In the genomic region with DNA sequence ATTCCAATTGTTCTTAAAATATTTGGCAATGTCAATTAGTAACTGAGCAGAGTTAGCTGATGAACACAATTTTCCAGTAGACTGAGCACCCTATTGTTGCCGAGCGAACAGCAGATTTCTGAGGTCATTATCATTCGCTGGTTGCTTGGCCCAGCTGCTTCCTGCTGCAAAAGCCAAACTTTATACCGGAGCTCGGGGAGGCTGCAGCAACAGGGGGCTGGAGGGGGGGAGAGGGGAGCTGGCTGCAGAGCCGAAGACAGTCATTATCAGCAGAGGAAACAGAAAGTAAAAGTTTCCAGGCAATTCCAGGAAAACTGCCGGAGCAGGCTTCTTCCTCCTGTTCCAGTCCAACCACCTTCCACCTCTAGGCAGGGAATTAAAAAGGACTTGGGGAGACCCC, we compare ENCODE assay signal across 8 cellular contexts.
DNase-seq lines count a peak whose midpoint lies in the region; ATAC-seq and TF ChIP-seq lines count a peak whose summit lies in the region.

No MANE protein-coding gene starts in this region.

- peaks cover 10% of the 10 kb centered on the region for H3K36me3 Mint-ChIP-seq in brain
- H3K36me3 Mint-ChIP-seq in Caco-2 (ENCODE audit: insufficient read depth, unreplicated experiment) = no peaks in the 10 kb centered on the region
- no peaks in the 10 kb centered on the region for H3K36me3 Mint-ChIP-seq in activated T-helper 2 cell treated with anti-CD3 and anti-CD28 coated beads, Interferon-gamma antibody, Interleukin-2, Interleukin-4, amounts not matched to agents 10 μg/mL and 5 μg/mL and 100 μg/mL, durations not matched to agents 14 hours and 24 hours and 36 hours (ENCODE audit: low read depth)

- peaks cover 68% of the 10 kb centered on the region for H3K4me1 Mint-ChIP-seq in brain
- no peaks in the 10 kb centered on the region for H3K4me1 Mint-ChIP-seq in Caco-2 (ENCODE audit: low read depth, unreplicated experiment)
- H3K4me1 Mint-ChIP-seq in activated T-helper 2 cell treated with anti-CD3 and anti-CD28 coated beads, Interferon-gamma antibody, Interleukin-2, Interleukin-4, amounts not matched to agents 10 μg/mL and 5 μg/mL and 100 μg/mL, durations not matched to agents 14 hours and 24 hours and 36 hours (ENCODE audit: low read depth) = no peaks in the 10 kb centered on the region

- peaks cover 5 to 6% of the 10 kb centered on the region in 2 experiments; a peak in 2 of 3 replicates for H3K36me3 ChIP-seq in HEK293 (ENCODE audit: control insufficient read depth in 2 of 2, insufficient read depth in 1 of 2, low read length in 2 of 2)
- no peaks in the 10 kb centered on the region for H3K36me3 ChIP-seq in Caco-2 (ENCODE audit: control insufficient read depth, insufficient read depth, low read length)

- no peak for ATAC-seq in HG02981 (IDR thresholded peaks at IDR 0.05; ENCODE audit: unreplicated experiment)

- H3K4me3 Mint-ChIP-seq in brain (peak overlapping the region; percentile 21 to 82 (median 57)), Caco-2 (ENCODE audit: unreplicated experiment) (no peak overlapping the region)
- no peak overlapping the region for H3K4me3 Mint-ChIP-seq in activated T-helper 2 cell treated with anti-CD3 and anti-CD28 coated beads, Interferon-gamma antibody, Interleukin-2, Interleukin-4, amounts not matched to agents 10 μg/mL and 5 μg/mL and 100 μg/mL, durations not matched to agents 14 hours and 24 hours and 36 hours (ENCODE audit: low read depth)

- no TSS peak for BruUV-seq in Caco-2 (replicated peaks; lab: Mats Ljungman, UMichigan)

- no peaks in the 10 kb centered on the region for H3K9me3 ChIP-seq in HEK293 (ENCODE audit: control insufficient read depth, insufficient read depth, low read depth, low read length)
- H3K9me3 ChIP-seq in Caco-2 = no peaks in the 10 kb centered on the region

- H3K27ac Mint-ChIP-seq in brain (peak overlapping the region; percentile 39 to 84 (median 79)), Caco-2 (ENCODE audit: unreplicated experiment) (no peak overlapping the region)
- no peak overlapping the region for H3K27ac Mint-ChIP-seq in activated T-helper 2 cell treated with anti-CD3 and anti-CD28 coated beads, Interferon-gamma antibody, Interleukin-2, Interleukin-4, amounts not matched to agents 10 μg/mL and 5 μg/mL and 100 μg/mL, durations not matched to agents 14 hours and 24 hours and 36 hours

- intact Hi-C loops in Caco-2 (cut with micrococcal nuclease; ENCODE audit: unreplicated experiment) = no loop called here
- intact Hi-C loops in activated T-helper 2 cell treated with anti-CD3 and anti-CD28 coated beads, Interferon-gamma antibody, Interleukin-2, Interleukin-4, amounts not matched to agents 10 μg/mL and 5 μg/mL and 100 μg/mL, durations not matched to agents 14 hours and 24 hours and 36 hours (cut with micrococcal nuclease) = no loop called here

- no peaks in the 10 kb centered on the region for H3K27me3 ChIP-seq in Caco-2 (replicated peaks; ENCODE audit: control insufficient read depth, insufficient read depth, low read length)

- no peak overlapping the region for H3K27ac ChIP-seq in HEK293 (ENCODE audit: extremely low read depth, low read depth, low read length)

- H3K27me3 Mint-ChIP-seq in brain = no peaks in the 10 kb centered on the region
- H3K27me3 Mint-ChIP-seq in Caco-2 (ENCODE audit: insufficient read depth, unreplicated experiment) = peaks cover 30% of the 10 kb centered on the region
- H3K27me3 Mint-ChIP-seq in activated T-helper 2 cell treated with anti-CD3 and anti-CD28 coated beads, Interferon-gamma antibody, Interleukin-2, Interleukin-4, amounts not matched to agents 10 μg/mL and 5 μg/mL and 100 μg/mL, durations not matched to agents 14 hours and 24 hours and 36 hours (ENCODE audit: low read depth) = peaks cover 2% of the 10 kb centered on the region

- H3K9me3 Mint-ChIP-seq in brain (no peaks in the 10 kb centered on the region), Caco-2 (ENCODE audit: unreplicated experiment) (no peaks in the 10 kb centered on the region)
- no peaks in the 10 kb centered on the region for H3K9me3 Mint-ChIP-seq in activated T-helper 2 cell treated with anti-CD3 and anti-CD28 coated beads, Interferon-gamma antibody, Interleukin-2, Interleukin-4, amounts not matched to agents 10 μg/mL and 5 μg/mL and 100 μg/mL, durations not matched to agents 14 hours and 24 hours and 36 hours

- H3K4me3 ChIP-seq in HEK293 (ENCODE audit: low read depth, low read length) (no peak overlapping the region), Caco-2 (ENCODE audit: low read depth, low read length) (no peak overlapping the region)

- DNase-seq in islet precursor cell = peak; percentile 65
- DNase-seq in superior temporal gyrus (ENCODE audit: extremely low spot score) = peak; percentile 79
- DNase-seq in activated CD4-positive, alpha-beta T cell treated with anti-CD3 and anti-CD28 coated beads for 4 hours = no peak
- DNase-seq in Caco-2 = no peak
- no peak for DNase-seq in activated T-helper 2 cell treated with anti-CD3 and anti-CD28 coated beads, Interferon-gamma antibody, Interleukin-2, Interleukin-4, amounts not matched to agents 10 μg/mL and 5 μg/mL and 100 μg/mL, durations not matched to agents 14 hours and 24 hours and 36 hours (ENCODE audit: low spot score)

- TF ChIP-seq CTCF in HEK293 (tag by site-specific recombination; IDR thresholded peaks at IDR 0.05) = no peak
- TF ChIP-seq CTCF in brain (conservative IDR thresholded peaks at IDR 0.05) = no peak
- TF ChIP-seq CTCF in Caco-2 (IDR thresholded peaks at IDR 0.05; ENCODE audit: insufficient read depth in 1 of 2, low read depth in 1 of 2, low read length in 1 of 2, severe bottlenecking in 1 of 2, unreplicated experiment in 1 of 2) = no peak

- H3K4me1 ChIP-seq in HEK293 (ENCODE audit: control insufficient read depth, insufficient read depth, low read length) (peaks cover 18% of the 10 kb centered on the region), Caco-2 (no peaks in the 10 kb centered on the region)

- POLR2A ChIA-PET in HEK293 (lab: Yijun Ruan, JAX) (interaction anchor here (0.6 to 0.9 kb wide), 3 partner anchors 72 to 1182 kb away, joined by 6 to 9 read pairs (median 7); no protein-coding TSS in a partner anchor), Caco-2 (lab: Charles Lee) (no interaction called here)

- CTCF ChIA-PET in HEK293 (lab: Yijun Ruan, JAX) (interaction anchor here (0.7 to 1.5 kb wide), 3 partner anchors 11 to 63 kb away, joined by 3 to 4 read pairs (median 4); no protein-coding TSS in a partner anchor), Caco-2 (lab: Charles Lee) (no interaction called here)

TF ChIP-seq in HEK293, 187 proteins besides CTCF, POLR2A, EP300 and RAD21 (continues in another document):
- peak; percentile 58; the same call in 1 of the 2 replicates for TF ChIP-seq ZSCAN30 (tag by site-specific recombination; IDR thresholded peaks at IDR 0.05)
- TF ChIP-seq ZNF626 (tag by site-specific recombination; IDR thresholded peaks at IDR 0.05) = no peak
- peak; percentile 95 for TF ChIP-seq ZNF341 (tag by site-specific recombination; IDR thresholded peaks at IDR 0.05; ENCODE audit: low read depth)
- TF ChIP-seq ZNF513 (tag by site-specific recombination; IDR thresholded peaks at IDR 0.05) = no peak
- TF ChIP-seq ZNF660 (tag by site-specific recombination; IDR thresholded peaks at IDR 0.05) = peak; percentile 81
- TF ChIP-seq ZNF423 (tag by site-specific recombination; IDR thresholded peaks at IDR 0.05) = 0 out of 2 replicates have a peak, but pooled peaks have one; percentile 21
- TF ChIP-seq GLI2 (tag by site-specific recombination; IDR thresholded peaks at IDR 0.05; ENCODE audit: borderline replicate concordance, low read depth) = no peak
- TF ChIP-seq, protein P1, sequence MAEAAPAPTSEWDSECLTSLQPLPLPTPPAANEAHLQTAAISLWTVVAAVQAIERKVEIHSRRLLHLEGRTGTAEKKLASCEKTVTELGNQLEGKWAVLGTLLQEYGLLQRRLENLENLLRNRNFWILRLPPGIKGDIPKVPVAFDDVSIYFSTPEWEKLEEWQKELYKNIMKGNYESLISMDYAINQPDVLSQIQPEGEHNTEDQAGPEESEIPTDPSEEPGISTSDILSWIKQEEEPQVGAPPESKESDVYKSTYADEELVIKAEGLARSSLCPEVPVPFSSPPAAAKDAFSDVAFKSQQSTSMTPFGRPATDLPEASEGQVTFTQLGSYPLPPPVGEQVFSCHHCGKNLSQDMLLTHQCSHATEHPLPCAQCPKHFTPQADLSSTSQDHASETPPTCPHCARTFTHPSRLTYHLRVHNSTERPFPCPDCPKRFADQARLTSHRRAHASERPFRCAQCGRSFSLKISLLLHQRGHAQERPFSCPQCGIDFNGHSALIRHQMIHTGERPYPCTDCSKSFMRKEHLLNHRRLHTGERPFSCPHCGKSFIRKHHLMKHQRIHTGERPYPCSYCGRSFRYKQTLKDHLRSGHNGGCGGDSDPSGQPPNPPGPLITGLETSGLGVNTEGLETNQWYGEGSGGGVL (tag by site-specific recombination; IDR thresholded peaks at IDR 0.05) = peak; percentile 62
- no peak for TF ChIP-seq MYNN (tag by site-specific recombination; IDR thresholded peaks at IDR 0.05; ENCODE audit: borderline replicate concordance)

Comparison
In these comparisons a context has a peak if more than half of its experiments do, and no peak if none do; other contexts are left out.
1. H3K27ac Mint-ChIP-seq: peak in brain (5 of 5); none in Caco-2 (single experiment) and activated T-helper 2 cell treated with anti-CD3 and anti-CD28 coated beads, Interferon-gamma antibody, Interleukin-2, Interleukin-4, amounts not matched to agents 10 μg/mL and 5 μg/mL and 100 μg/mL, durations not matched to agents 14 hours and 24 hours and 36 hours (single experiment).
2. H3K4me3 Mint-ChIP-seq: peak in brain (5 of 5); none in Caco-2 (single experiment) and activated T-helper 2 cell treated with anti-CD3 and anti-CD28 coated beads, Interferon-gamma antibody, Interleukin-2, Interleukin-4, amounts not matched to agents 10 μg/mL and 5 μg/mL and 100 μg/mL, durations not matched to agents 14 hours and 24 hours and 36 hours (single experiment).
3. DNase-seq: peak in islet precursor cell (single experiment) and superior temporal gyrus (single experiment); none in activated CD4-positive, alpha-beta T cell treated with anti-CD3 and anti-CD28 coated beads for 4 hours (0 of 2), Caco-2 (0 of 2) and activated T-helper 2 cell treated with anti-CD3 and anti-CD28 coated beads, Interferon-gamma antibody, Interleukin-2, Interleukin-4, amounts not matched to agents 10 μg/mL and 5 μg/mL and 100 μg/mL, durations not matched to agents 14 hours and 24 hours and 36 hours (single experiment).